ENCODE assay signal across 8 cellular contexts in the genomic region with DNA sequence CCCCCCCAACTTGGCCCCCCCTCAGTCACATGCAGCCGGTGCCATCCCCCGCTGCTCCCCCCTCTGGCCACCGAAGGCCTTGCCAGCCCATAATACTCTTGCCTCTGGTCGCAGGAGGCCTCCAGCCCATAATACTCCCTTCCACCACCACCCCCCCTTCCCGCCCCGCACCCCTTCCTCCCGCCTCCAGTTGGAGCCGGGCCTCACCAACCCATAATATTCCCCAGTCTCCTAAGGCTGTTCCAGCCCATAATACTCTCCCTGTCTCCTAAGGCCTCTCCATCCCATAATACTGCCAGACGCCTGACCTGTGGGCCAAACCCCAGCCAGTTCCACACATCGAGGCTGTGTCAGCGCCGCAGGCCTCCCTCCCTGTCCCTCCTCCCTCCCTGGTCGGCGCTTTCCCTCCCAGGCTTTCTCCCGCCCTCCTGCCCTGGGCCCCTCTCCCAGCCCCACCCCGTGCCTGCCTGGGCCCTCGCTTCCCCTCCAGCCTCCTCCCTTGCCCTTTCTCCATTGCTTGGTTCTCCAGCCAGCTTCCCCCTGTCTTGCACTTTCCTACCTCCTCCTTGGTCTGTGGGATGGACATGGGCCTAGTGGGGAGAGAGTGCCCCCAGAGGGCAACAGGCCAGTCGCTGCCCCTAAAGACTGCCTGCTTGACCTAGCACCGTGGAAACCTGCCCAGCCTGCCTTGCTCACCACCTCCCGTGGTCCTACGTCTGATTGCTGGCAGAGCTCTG. TPM values are rescaled to one million over a fixed set of nuclear protein-coding genes. Genes with fewer than 3 reads are reported as not detected.
A peak's percentile ranks its signal among the peaks of the same experiment; 100 is the strongest.
DNase-seq lines count a peak whose midpoint lies in the region; ATAC-seq and TF ChIP-seq lines count a peak whose summit lies in the region.

No MANE protein-coding gene starts in this region.

- H3K9me3 ChIP-seq in iPS-18a (ENCODE audit: control insufficient read depth, low read depth, low read length) = no peaks in the 10 kb centered on the region

- H3K27ac ChIP-seq in caudate nucleus (ENCODE audit: low read depth, low read length) (peak overlapping the region; percentile 100), iPS-18a (ENCODE audit: low read length) (no peak overlapping the region)

- peak overlapping the region; percentile 82 for H3K9ac ChIP-seq in iPS-18a (ENCODE audit: low read length)

- peak; percentile 52 for DNase-seq in stimulated activated CD4-positive, alpha-beta T cell treated with anti-CD3 and anti-CD28 coated beads, Interleukin-15, amount 100 ng/mL, for 24 hours
- no peak for DNase-seq in stimulated activated CD4-positive, alpha-beta T cell treated with anti-CD3 and anti-CD28 coated beads, Interleukin-2, amount 100 ng/mL, for 48 hours
- DNase-seq in NCI-H1417 (lab: John Stamatoyannopoulos, UW) (peak; percentile 93 to 100 (median 99)), caudate nucleus (lab: John Stamatoyannopoulos, UW) (peak; percentile 68 to 99 (median 94)), renal cortical epithelial cell (ENCODE audit: low read depth) (peak; percentile 98)

- H3K4me3 ChIP-seq in iPS-18a (ENCODE audit: low read length) = peak overlapping the region; percentile 16

- peaks cover 5% of the 10 kb centered on the region for H3K27me3 ChIP-seq in iPS-18a (ENCODE audit: control insufficient read depth, insufficient read depth, low read length)

- H3K4me1 ChIP-seq in iPS-18a (ENCODE audit: control insufficient read depth, low read depth, low read length) = peaks cover 28% of the 10 kb centered on the region

- ATAC-seq in SK-N-SH treated with all-trans-retinoic acid at 6 μM for 48 hours = peak; percentile 83
- ATAC-seq in GM19452 (IDR thresholded peaks at IDR 0.05; ENCODE audit: unreplicated experiment) = no peak

- H3K36me3 ChIP-seq in iPS-18a (ENCODE audit: control insufficient read depth, low read depth, low read length) = no peaks in the 10 kb centered on the region

TF ChIP-seq in SK-N-SH treated with all-trans-retinoic acid at 6 μM for 48 hours, 23 proteins besides CTCF, POLR2A, EP300 and RAD21 (continues in another document):
- no peak; the same call in 1 of the 2 replicates for TF ChIP-seq ISL1 (CRISPR knock-in tag; IDR thresholded peaks at IDR 0.05)
- peak; percentile 34; the same call in 1 of the 2 replicates for TF ChIP-seq TOX (CRISPR knock-in tag; IDR thresholded peaks at IDR 0.05; ENCODE audit: borderline replicate concordance)
- TF ChIP-seq CSDC2 (CRISPR knock-in tag; IDR thresholded peaks at IDR 0.05) = peak; percentile 91; the same call in 1 of the 2 replicates
- TF ChIP-seq, protein P1, sequence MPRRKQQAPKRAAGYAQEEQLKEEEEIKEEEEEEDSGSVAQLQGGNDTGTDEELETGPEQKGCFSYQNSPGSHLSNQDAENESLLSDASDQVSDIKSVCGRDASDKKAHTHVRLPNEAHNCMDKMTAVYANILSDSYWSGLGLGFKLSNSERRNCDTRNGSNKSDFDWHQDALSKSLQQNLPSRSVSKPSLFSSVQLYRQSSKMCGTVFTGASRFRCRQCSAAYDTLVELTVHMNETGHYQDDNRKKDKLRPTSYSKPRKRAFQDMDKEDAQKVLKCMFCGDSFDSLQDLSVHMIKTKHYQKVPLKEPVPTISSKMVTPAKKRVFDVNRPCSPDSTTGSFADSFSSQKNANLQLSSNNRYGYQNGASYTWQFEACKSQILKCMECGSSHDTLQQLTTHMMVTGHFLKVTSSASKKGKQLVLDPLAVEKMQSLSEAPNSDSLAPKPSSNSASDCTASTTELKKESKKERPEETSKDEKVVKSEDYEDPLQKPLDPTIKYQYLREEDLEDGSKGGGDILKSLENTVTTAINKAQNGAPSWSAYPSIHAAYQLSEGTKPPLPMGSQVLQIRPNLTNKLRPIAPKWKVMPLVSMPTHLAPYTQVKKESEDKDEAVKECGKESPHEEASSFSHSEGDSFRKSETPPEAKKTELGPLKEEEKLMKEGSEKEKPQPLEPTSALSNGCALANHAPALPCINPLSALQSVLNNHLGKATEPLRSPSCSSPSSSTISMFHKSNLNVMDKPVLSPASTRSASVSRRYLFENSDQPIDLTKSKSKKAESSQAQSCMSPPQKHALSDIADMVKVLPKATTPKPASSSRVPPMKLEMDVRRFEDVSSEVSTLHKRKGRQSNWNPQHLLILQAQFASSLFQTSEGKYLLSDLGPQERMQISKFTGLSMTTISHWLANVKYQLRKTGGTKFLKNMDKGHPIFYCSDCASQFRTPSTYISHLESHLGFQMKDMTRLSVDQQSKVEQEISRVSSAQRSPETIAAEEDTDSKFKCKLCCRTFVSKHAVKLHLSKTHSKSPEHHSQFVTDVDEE (CRISPR knock-in tag; IDR thresholded peaks at IDR 0.05) = peak; percentile 68
- TF ChIP-seq, protein P2, sequence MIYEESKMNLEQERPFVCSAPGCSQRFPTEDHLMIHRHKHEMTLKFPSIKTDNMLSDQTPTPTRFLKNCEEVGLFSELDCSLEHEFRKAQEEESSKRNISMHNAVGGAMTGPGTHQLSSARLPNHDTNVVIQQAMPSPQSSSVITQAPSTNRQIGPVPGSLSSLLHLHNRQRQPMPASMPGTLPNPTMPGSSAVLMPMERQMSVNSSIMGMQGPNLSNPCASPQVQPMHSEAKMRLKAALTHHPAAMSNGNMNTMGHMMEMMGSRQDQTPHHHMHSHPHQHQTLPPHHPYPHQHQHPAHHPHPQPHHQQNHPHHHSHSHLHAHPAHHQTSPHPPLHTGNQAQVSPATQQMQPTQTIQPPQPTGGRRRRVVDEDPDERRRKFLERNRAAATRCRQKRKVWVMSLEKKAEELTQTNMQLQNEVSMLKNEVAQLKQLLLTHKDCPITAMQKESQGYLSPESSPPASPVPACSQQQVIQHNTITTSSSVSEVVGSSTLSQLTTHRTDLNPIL (CRISPR knock-in tag; IDR thresholded peaks at IDR 0.05; ENCODE audit: low read depth) = no peak
- TF ChIP-seq, protein P3, sequence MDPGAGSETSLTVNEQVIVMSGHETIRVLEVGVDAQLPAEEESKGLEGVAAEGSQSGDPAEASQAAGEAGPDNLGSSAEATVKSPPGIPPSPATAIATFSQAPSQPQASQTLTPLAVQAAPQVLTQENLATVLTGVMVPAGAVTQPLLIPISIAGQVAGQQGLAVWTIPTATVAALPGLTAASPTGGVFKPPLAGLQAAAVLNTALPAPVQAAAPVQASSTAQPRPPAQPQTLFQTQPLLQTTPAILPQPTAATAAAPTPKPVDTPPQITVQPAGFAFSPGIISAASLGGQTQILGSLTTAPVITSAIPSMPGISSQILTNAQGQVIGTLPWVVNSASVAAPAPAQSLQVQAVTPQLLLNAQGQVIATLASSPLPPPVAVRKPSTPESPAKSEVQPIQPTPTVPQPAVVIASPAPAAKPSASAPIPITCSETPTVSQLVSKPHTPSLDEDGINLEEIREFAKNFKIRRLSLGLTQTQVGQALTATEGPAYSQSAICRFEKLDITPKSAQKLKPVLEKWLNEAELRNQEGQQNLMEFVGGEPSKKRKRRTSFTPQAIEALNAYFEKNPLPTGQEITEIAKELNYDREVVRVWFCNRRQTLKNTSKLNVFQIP (CRISPR knock-in tag; IDR thresholded peaks at IDR 0.05; ENCODE audit: borderline replicate concordance, low read depth) = no peak
- no peak for TF ChIP-seq ZC3H10 (CRISPR knock-in tag; IDR thresholded peaks at IDR 0.05)
- peak; percentile 76; the same call in 1 of the 2 replicates for TF ChIP-seq ARNTL (CRISPR knock-in tag; IDR thresholded peaks at IDR 0.05; ENCODE audit: borderline replicate concordance, low read depth)
- no peak for TF ChIP-seq ESRRG (CRISPR knock-in tag; IDR thresholded peaks at IDR 0.05)
- TF ChIP-seq, protein P4, sequence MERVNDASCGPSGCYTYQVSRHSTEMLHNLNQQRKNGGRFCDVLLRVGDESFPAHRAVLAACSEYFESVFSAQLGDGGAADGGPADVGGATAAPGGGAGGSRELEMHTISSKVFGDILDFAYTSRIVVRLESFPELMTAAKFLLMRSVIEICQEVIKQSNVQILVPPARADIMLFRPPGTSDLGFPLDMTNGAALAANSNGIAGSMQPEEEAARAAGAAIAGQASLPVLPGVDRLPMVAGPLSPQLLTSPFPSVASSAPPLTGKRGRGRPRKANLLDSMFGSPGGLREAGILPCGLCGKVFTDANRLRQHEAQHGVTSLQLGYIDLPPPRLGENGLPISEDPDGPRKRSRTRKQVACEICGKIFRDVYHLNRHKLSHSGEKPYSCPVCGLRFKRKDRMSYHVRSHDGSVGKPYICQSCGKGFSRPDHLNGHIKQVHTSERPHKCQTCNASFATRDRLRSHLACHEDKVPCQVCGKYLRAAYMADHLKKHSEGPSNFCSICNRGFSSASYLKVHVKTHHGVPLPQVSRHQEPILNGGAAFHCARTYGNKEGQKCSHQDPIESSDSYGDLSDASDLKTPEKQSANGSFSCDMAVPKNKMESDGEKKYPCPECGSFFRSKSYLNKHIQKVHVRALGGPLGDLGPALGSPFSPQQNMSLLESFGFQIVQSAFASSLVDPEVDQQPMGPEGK (CRISPR knock-in tag; IDR thresholded peaks at IDR 0.05; ENCODE audit: borderline replicate concordance) = no peak
- TF ChIP-seq OSR1 (CRISPR knock-in tag; IDR thresholded peaks at IDR 0.05) = no peak
- TF ChIP-seq RARB (CRISPR knock-in tag; IDR thresholded peaks at IDR 0.05) = no peak
- peak; percentile 32; the same call in 1 of the 2 replicates for TF ChIP-seq ZNF70 (CRISPR knock-in tag; IDR thresholded peaks at IDR 0.05)
- peak; percentile 53 for TF ChIP-seq ZFP3 (CRISPR knock-in tag; IDR thresholded peaks at IDR 0.05)
- TF ChIP-seq GLIS3 (CRISPR knock-in tag; IDR thresholded peaks at IDR 0.05) = 0 out of 2 replicates have a peak, but pooled peaks have one; percentile 59
- 0 out of 2 replicates have a peak, but pooled peaks have one; percentile 3 for TF ChIP-seq ZNF565 (CRISPR knock-in tag; conservative IDR thresholded peaks at IDR 0.05; ENCODE audit: low read depth)
- no peak for TF ChIP-seq BACH2 (CRISPR knock-in tag; IDR thresholded peaks at IDR 0.05; ENCODE audit: borderline replicate concordance)
- TF ChIP-seq, protein P5, sequence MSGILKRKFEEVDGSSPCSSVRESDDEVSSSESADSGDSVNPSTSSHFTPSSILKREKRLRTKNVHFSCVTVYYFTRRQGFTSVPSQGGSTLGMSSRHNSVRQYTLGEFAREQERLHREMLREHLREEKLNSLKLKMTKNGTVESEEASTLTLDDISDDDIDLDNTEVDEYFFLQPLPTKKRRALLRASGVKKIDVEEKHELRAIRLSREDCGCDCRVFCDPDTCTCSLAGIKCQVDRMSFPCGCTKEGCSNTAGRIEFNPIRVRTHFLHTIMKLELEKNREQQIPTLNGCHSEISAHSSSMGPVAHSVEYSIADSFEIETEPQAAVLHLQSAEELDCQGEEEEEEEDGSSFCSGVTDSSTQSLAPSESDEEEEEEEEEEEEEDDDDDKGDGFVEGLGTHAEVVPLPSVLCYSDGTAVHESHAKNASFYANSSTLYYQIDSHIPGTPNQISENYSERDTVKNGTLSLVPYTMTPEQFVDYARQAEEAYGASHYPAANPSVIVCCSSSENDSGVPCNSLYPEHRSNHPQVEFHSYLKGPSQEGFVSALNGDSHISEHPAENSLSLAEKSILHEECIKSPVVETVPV (CRISPR knock-in tag; IDR thresholded peaks at IDR 0.05) = no peak

RNA-seq across cellular contexts. Expression of a gene that starts 6.8 kb away (rescaled TPM):
- 228 and 358 TPM in 2 replicates for total RNA-seq in renal cortical epithelial cell

RNA-seq across cellular contexts. Expression of a gene that starts 21.8 kb away (rescaled TPM):
- total RNA-seq in renal cortical epithelial cell = 0.17 TPM in 1 of 2 replicates, not detected in the other

RNA-seq across cellular contexts. Expression of a gene that starts 33.3 kb away (rescaled TPM):
- 0.15 and 0.17 TPM in 2 replicates for total RNA-seq in renal cortical epithelial cell

RNA-seq across cellular contexts. Expression of a gene that starts 45.9 kb away (rescaled TPM):
- 16.5 and 32.3 TPM in 2 replicates for total RNA-seq in renal cortical epithelial cell

RNA-seq across cellular contexts. Expression of a gene that starts 49.0 kb away (rescaled TPM):
- 45.3 and 67.6 TPM in 2 replicates for total RNA-seq in renal cortical epithelial cell

Comparison
In these comparisons a context has a peak if more than half of its experiments do, and no peak if none do; other contexts are left out.
1. DNase-seq: peak in stimulated activated CD4-positive, alpha-beta T cell treated with anti-CD3 and anti-CD28 coated beads, Interleukin-15, amount 100 ng/mL, for 24 hours (single experiment), NCI-H1417 (3 of 3), caudate nucleus (61 of 61) and renal cortical epithelial cell (single experiment); none in stimulated activated CD4-positive, alpha-beta T cell treated with anti-CD3 and anti-CD28 coated beads, Interleukin-2, amount 100 ng/mL, for 48 hours (0 of 2).